Comparison of ENCODE assay signal across 1 cellular context in genomic region chr1:150579110-150579954, GRCh38.
TF ChIP-seq lines count a peak whose summit lies in the region.

TSS of gene MCL1 (minus strand) at chr1:150579610. CDS start at chr1:150579530, 80 bp downstream.

TF ChIP-seq in A549, 52 proteins besides CTCF, POLR2A, EP300 and RAD21 (continued from another document):
- TF ChIP-seq PBX3 (IDR thresholded peaks at IDR 0.05) (no peak; the same call in 1 of the 2 replicates), HMGXB4 (CRISPR knock-in tag; IDR thresholded peaks at IDR 0.05; ENCODE audit: borderline replicate concordance) (peak; percentile 88), ATOH8 (CRISPR knock-in tag; IDR thresholded peaks at IDR 0.05; ENCODE audit: low read depth) (no peak), HOXB13 (CRISPR knock-in tag; IDR thresholded peaks at IDR 0.05; ENCODE audit: low read depth) (no peak), CBX8 (IDR thresholded peaks at IDR 0.05) (no peak), ESRRA (IDR thresholded peaks at IDR 0.05; ENCODE audit: borderline replicate concordance, low read length) (no peak), FOSL2 (IDR thresholded peaks at IDR 0.05) (no peak), FOSL2 (CRISPR knock-in tag; IDR thresholded peaks at IDR 0.05) (no peak; the same call in 1 of the 2 replicates), TP53 (CRISPR knock-in tag; IDR thresholded peaks at IDR 0.05) (peak; percentile 90; the same call in 1 of the 2 replicates), REST (IDR thresholded peaks at IDR 0.05) (peak; percentile 66), BHLHE40 (IDR thresholded peaks at IDR 0.05; ENCODE audit: low read depth, low read length) (no peak), ZFP36 (IDR thresholded peaks at IDR 0.05; ENCODE audit: borderline replicate concordance, partially characterized antibody) (peak; percentile 97), PHF8 (IDR thresholded peaks at IDR 0.05; ENCODE audit: borderline replicate concordance, low read depth) (peak; percentile 98; the same call in 1 of the 2 replicates), RFX5 (IDR thresholded peaks at IDR 0.05) (no peak), HDAC2 (IDR thresholded peaks at IDR 0.05) (no peak), CHD4 (IDR thresholded peaks at IDR 0.05; ENCODE audit: borderline replicate concordance) (no peak), NR3C1 (IDR thresholded peaks at IDR 0.05) (no peak), USF2 (IDR thresholded peaks at IDR 0.05) (no peak), ZNF302 (CRISPR knock-in tag; IDR thresholded peaks at IDR 0.05) (no peak), CEBPB (IDR thresholded peaks at IDR 0.05) (peak; percentile 71 to 72), HOXA7 (CRISPR knock-in tag; IDR thresholded peaks at IDR 0.05) (no peak), TFCP2L1 (CRISPR knock-in tag; IDR thresholded peaks at IDR 0.05) (0 out of 2 replicates have a peak, but pooled peaks have one; percentile 44), JUNB (IDR thresholded peaks at IDR 0.05) (no peak), E2F6 (IDR thresholded peaks at IDR 0.05; ENCODE audit: borderline replicate concordance, low read depth) (no peak; the same call in 1 of the 2 replicates), RARB (CRISPR knock-in tag; IDR thresholded peaks at IDR 0.05) (no peak), RCOR1 (IDR thresholded peaks at IDR 0.05; ENCODE audit: low read depth, low read length) (no peak), CHD2 (IDR thresholded peaks at IDR 0.05; ENCODE audit: low read length, partially characterized antibody) (no peak), GATA3 (IDR thresholded peaks at IDR 0.05; ENCODE audit: borderline replicate concordance) (no peak), EHMT2 (IDR thresholded peaks at IDR 0.05; ENCODE audit: low read depth) (no peak), HEYL (CRISPR knock-in tag; IDR thresholded peaks at IDR 0.05) (no peak)
